Comparison of ENCODE assay signal across 8 cellular contexts in genomic region chrX:25648790-25649189, GRCh38.
"Had no signal": no experiment of that assay in that cellular context is flagged by ENCODE, and none has a peak within 500 bp of the region (broad histone marks: within the 10 kb centered on the region; RNA-seq: fewer than 3 reads in every experiment).

No MANE protein-coding gene starts in this region.

- H3K4me3 ChIP-seq: GM12878 had no signal

- ATAC-seq: GM12878 had no signal

- DNase-seq: GDM1, GF-D8 had no signal

- FAIRE-seq: G401.6, GM12878, GM12891, GM12892, GM18507, GM19239 had no signal
